38 cellular contexts compared by ENCODE assay signal in the genomic region with DNA sequence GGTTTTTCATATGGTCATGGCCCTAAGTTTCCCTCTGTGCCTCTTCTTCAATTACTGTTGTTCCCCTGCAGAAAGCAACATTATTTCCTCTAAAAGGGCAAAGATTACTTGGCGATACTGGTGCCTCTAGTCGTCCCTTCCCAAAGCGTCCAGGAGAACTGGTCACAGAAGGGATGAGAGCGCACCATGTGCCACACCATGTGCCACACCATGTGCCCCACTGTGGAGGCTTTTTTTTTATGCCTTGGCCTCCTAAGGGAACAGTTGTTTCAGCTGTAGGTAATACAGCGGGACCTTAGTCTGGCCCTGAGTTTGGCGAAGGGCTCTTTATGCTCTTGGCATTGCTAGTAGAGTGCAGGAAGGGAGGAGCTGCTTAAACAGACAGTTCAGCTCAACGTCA. TPM values are rescaled to one million over a fixed set of nuclear protein-coding genes. Genes with fewer than 3 reads are reported as not detected.
"Had no signal": no experiment of that assay in that cellular context is flagged by ENCODE, and none has a peak within 500 bp of the region (broad histone marks: within the 10 kb centered on the region; RNA-seq: fewer than 3 reads in every experiment).

No MANE protein-coding gene starts in this region.

- H3K9me3 ChIP-seq: MG63 had no signal

- H3K27ac ChIP-seq: KMS-11 had no signal

- H3K9ac ChIP-seq: KMS-11 had no signal

- H3K4me2 ChIP-seq: KMS-11 had no signal

- H3K27me3 ChIP-seq: MG63 had no signal

- H3K4me3 ChIP-seq: MG63 had no signal

- DNase-seq: Karpas-422, Kasumi-1, MG63, MM.1S, MV-4-11, NCI-H1048, NCI-H1092, NCI-H1092 treated with DMSO at 0.1 percent for 48 hours, NCI-H1105, NCI-H1105 treated with DMSO at 0.1 percent for 48 hours, NCI-H1417, NCI-H1417 treated with DMSO at 0.1 percent for 48 hours, NCI-H1436, NCI-H1436 treated with DMSO at 0.1 percent for 48 hours, NCI-H146, NCI-H1694, NCI-H1694 treated with DMSO at 0.1 percent for 48 hours, NCI-H187, NCI-H187 treated with DMSO at 0.1 percent for 48 hours, NCI-H1930, NCI-H2029, NCI-H2081, NCI-H2081 treated with DMSO at 0.1 percent for 48 hours, NCI-H2107, NCI-H2171, NCI-H2171 treated with DMSO at 0.1 percent for 48 hours, NCI-H2227 treated with DMSO at 0.1 percent for 48 hours, NCI-H226, NCI-H345, NCI-H446, NCI-H446 treated with DMSO at 0.1 percent for 48 hours, NCI-H510A, NCI-H510A treated with DMSO at 0.1 percent for 48 hours had no signal

- H3K36me3 ChIP-seq: MG63 had no signal

RNA-seq across cellular contexts. Expression of gene FGG, which starts 11.5 kb away (rescaled TPM):
- total RNA-seq: LHCN-M2, M059J had no signal

RNA-seq across cellular contexts. Expression of gene FGA, which starts 33.5 kb away (rescaled TPM):
- total RNA-seq: LHCN-M2, M059J, MCF 10A, NCI-H460 had no signal
